8 cellular contexts compared by ENCODE assay signal in the genomic region with DNA sequence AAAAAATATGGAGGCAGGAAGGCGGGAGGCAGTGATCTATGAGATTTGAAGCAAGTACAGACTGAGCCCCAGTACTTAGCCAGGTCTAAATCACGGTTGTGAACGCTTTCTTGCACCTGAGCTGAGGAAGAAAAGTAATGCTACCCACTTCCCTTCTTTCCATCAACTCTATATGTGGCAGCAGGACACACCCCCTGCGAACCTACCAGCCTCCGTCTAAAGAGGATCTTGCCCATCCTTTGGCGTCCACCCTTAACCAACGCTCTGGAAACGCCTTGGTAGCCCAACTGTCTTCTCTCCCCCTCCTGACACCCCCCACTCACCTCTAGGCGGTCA. TPM values are rescaled to one million over a fixed set of nuclear protein-coding genes. Genes with fewer than 3 reads are reported as not detected.
A peak's percentile ranks its signal among the peaks of the same experiment; 100 is the strongest.
DNase-seq lines count a peak whose midpoint lies in the region; ATAC-seq, FAIRE-seq and TF ChIP-seq lines count a peak whose summit lies in the region.

No MANE protein-coding gene starts in this region.

- TF ChIP-seq RAD21 in neural cell (conservative IDR thresholded peaks at IDR 0.05) = no peak

- no peaks in the 10 kb centered on the region for H3K36me3 ChIP-seq in PC-3 (ENCODE audit: low read depth, low read length)
- H3K36me3 ChIP-seq in neural cell (ENCODE audit: insufficient read depth, low read length) = no peaks in the 10 kb centered on the region

- POLR2A ChIA-PET in activated CD4-positive, alpha-beta T cell treated with anti-CD3 and anti-CD28 coated beads, Interleukin-2, amount 10 ng/mL, durations not matched to agents 7 days and 5 days (lab: Charles Lee) = interaction anchor here (0.6 to 1.7 kb wide), 4 partner anchors 171 to 343 kb away, joined by 3 to 7 read pairs (median 4); partner anchors contain the start of genes TMEM267 and ZNF131
- POLR2A ChIA-PET in PC-3 (lab: Charles Lee; ENCODE audit: unreplicated experiment) = interaction anchor here (0.6 kb wide), 1 partner anchor 142 kb away, joined by 13 read pairs; no protein-coding TSS in a partner anchor

- intact Hi-C loops in PC-3 (cut with micrococcal nuclease) = loop anchor here (1.0 to 5.0 kb wide), 2 partner anchors 77 to 120 kb away; partner anchors contain the start of gene NIM1K

- no peak for DNase-seq in activated CD4-positive, alpha-beta T cell treated with anti-CD3 and anti-CD28 coated beads, Interleukin-2, amount 10 ng/mL, durations not matched to agents 7 days and 5 days
- DNase-seq in activated CD4-positive, alpha-beta T cell treated with anti-CD3 and anti-CD28 coated beads, Interleukin-2, amount 50 U/mL, for 1 hour = no peak
- DNase-seq in PC-3 (peak; percentile 46), frontal cortex (ENCODE audit: low spot score in 2 of 2) (no peak), NCI-H1694 treated with DMSO at 0.1 percent for 48 hours (lab: John Stamatoyannopoulos, UW) (no peak)
- no peak for DNase-seq in effector memory CD8-positive, alpha-beta T cell

- H4K20me1 ChIP-seq in PC-3 (ENCODE audit: low read length) (peaks cover 32% of the 10 kb centered on the region), neural cell (ENCODE audit: insufficient read depth) (peaks cover 21% of the 10 kb centered on the region)

- H3K9me2 ChIP-seq in PC-3 (replicated peaks; ENCODE audit: low read length) (no peaks in the 10 kb centered on the region), neural cell (ENCODE audit: insufficient read depth, low read length) (no peaks in the 10 kb centered on the region)

- peaks cover 17% of the 10 kb centered on the region for H3F3A ChIP-seq in PC-3 (ENCODE audit: low read length, unreplicated experiment)
- peaks cover 8% of the 10 kb centered on the region for H3F3A ChIP-seq in neural cell (ENCODE audit: insufficient read depth, low read length, poor library complexity, severe bottlenecking)

- H2AFZ ChIP-seq in PC-3 (ENCODE audit: low read length) (peak overlapping the region; percentile 85), neural cell (ENCODE audit: low read depth, low read length) (peak overlapping the region; percentile 71)

- H3K4me2 ChIP-seq in PC-3 (ENCODE audit: low read length) (peak overlapping the region; percentile 85), neural cell (ENCODE audit: low read length) (peak overlapping the region; percentile 84)

- no peak for TF ChIP-seq EP300 in neural cell (conservative IDR thresholded peaks at IDR 0.05; ENCODE audit: poor library complexity, severe bottlenecking)

- no peak for TF ChIP-seq CTCF in PC-3 (conservative IDR thresholded peaks at IDR 0.05; ENCODE audit: low read depth, low read length)
- no peak for TF ChIP-seq CTCF in neural cell (IDR thresholded peaks at IDR 0.05; ENCODE audit: poor library complexity, severe bottlenecking)

- FAIRE-seq in frontal cortex (lab: Jason Lieb, UNC) = no peak

- H3K9me3 Mint-ChIP-seq in activated CD4-positive, alpha-beta T cell treated with anti-CD3 and anti-CD28 coated beads, Interleukin-2, amount 10 ng/mL, durations not matched to agents 7 days and 5 days = peaks cover 15% of the 10 kb centered on the region
- H3K9me3 Mint-ChIP-seq in effector memory CD8-positive, alpha-beta T cell = peaks cover 0 to 2% of the 10 kb centered on the region in 2 donors

- H3K4me1 Mint-ChIP-seq in activated CD4-positive, alpha-beta T cell treated with anti-CD3 and anti-CD28 coated beads, Interleukin-2, amount 10 ng/mL, durations not matched to agents 7 days and 5 days = peaks cover 70% of the 10 kb centered on the region
- H3K4me1 Mint-ChIP-seq in effector memory CD8-positive, alpha-beta T cell (ENCODE audit: low read depth in 2 of 2) = peaks cover 23 to 30% of the 10 kb centered on the region in 2 donors

- no peaks in the 10 kb centered on the region for H3K27me3 ChIP-seq in PC-3 (ENCODE audit: low read length)
- H3K27me3 ChIP-seq in neural cell (ENCODE audit: insufficient read depth, low read depth, low read length) = no peaks in the 10 kb centered on the region

- H3K4me1 ChIP-seq in PC-3 (ENCODE audit: insufficient read depth, low read length) = peaks cover 64% of the 10 kb centered on the region

- H3K27ac Mint-ChIP-seq in activated CD4-positive, alpha-beta T cell treated with anti-CD3 and anti-CD28 coated beads, Interleukin-2, amount 10 ng/mL, durations not matched to agents 7 days and 5 days = peak overlapping the region; percentile 91
- peak overlapping the region; percentile 96 to 99 for H3K27ac Mint-ChIP-seq in effector memory CD8-positive, alpha-beta T cell

- H3K27me3 Mint-ChIP-seq in activated CD4-positive, alpha-beta T cell treated with anti-CD3 and anti-CD28 coated beads, Interleukin-2, amount 10 ng/mL, durations not matched to agents 7 days and 5 days = no peaks in the 10 kb centered on the region
- H3K27me3 Mint-ChIP-seq in effector memory CD8-positive, alpha-beta T cell = peaks cover 8 to 18% of the 10 kb centered on the region in 2 donors

- H3K4me3 Mint-ChIP-seq in activated CD4-positive, alpha-beta T cell treated with anti-CD3 and anti-CD28 coated beads, Interleukin-2, amount 10 ng/mL, durations not matched to agents 7 days and 5 days = peak overlapping the region; percentile 99
- peak overlapping the region; percentile 92 to 93 for H3K4me3 Mint-ChIP-seq in effector memory CD8-positive, alpha-beta T cell

- peak overlapping the region; percentile 93 for H3K4me3 ChIP-seq in PC-3 (ENCODE audit: low read length)
- peak overlapping the region; percentile 96 for H3K4me3 ChIP-seq in neural cell (ENCODE audit: low read length)

- ATAC-seq in HG02884 (IDR thresholded peaks at IDR 0.05; ENCODE audit: unreplicated experiment) = peak; percentile 2
- peak; percentile 18 for ATAC-seq in PC-3
- peak; percentile 6 for ATAC-seq in effector memory CD8-positive, alpha-beta T cell (replicated peaks)

- H3K79me2 ChIP-seq in PC-3 (ENCODE audit: low read length) (peaks cover 56% of the 10 kb centered on the region), neural cell (replicated peaks; ENCODE audit: insufficient read depth, low read length) (peaks cover 60% of the 10 kb centered on the region)

- H3K9me3 ChIP-seq in PC-3 (ENCODE audit: low read length) = no peaks in the 10 kb centered on the region
- no peaks in the 10 kb centered on the region for H3K9me3 ChIP-seq in neural cell (ENCODE audit: low read length)

- H3K27ac ChIP-seq in PC-3 (ENCODE audit: low read length) (peak overlapping the region; percentile 74), neural cell (ENCODE audit: low read length) (peak overlapping the region; percentile 99)

- peak overlapping the region; percentile 90 for H3K9ac ChIP-seq in PC-3 (ENCODE audit: low read length)
- H3K9ac ChIP-seq in neural cell (ENCODE audit: low read length) = peak overlapping the region; percentile 99

- BruUV-seq in PC-3 (replicated peaks; lab: Mats Ljungman, UMichigan) = no TSS peak

- peaks cover 14% of the 10 kb centered on the region for H3K36me3 Mint-ChIP-seq in activated CD4-positive, alpha-beta T cell treated with anti-CD3 and anti-CD28 coated beads, Interleukin-2, amount 10 ng/mL, durations not matched to agents 7 days and 5 days (ENCODE audit: low read depth)
- H3K36me3 Mint-ChIP-seq in effector memory CD8-positive, alpha-beta T cell (ENCODE audit: insufficient read depth) = peaks cover 24% of the 10 kb centered on the region

- CTCF ChIA-PET in activated CD4-positive, alpha-beta T cell treated with anti-CD3 and anti-CD28 coated beads, Interleukin-2, amount 10 ng/mL, durations not matched to agents 7 days and 5 days (lab: Charles Lee) = interaction anchor here (0.8 to 2.3 kb wide), 7 partner anchors 10 to 240 kb away, joined by 3 to 10 read pairs (median 7); partner anchors contain the start of gene TMEM267
- CTCF ChIA-PET in PC-3 (lab: Charles Lee) = interaction anchor here (0.5 to 1.0 kb wide), 2 partner anchors 39 to 172 kb away, joined by 4 to 6 read pairs; partner anchors contain the start of gene TMEM267

TF ChIP-seq in neural cell, 6 proteins besides CTCF, POLR2A, EP300 and RAD21:
- TF ChIP-seq MXI1 (conservative IDR thresholded peaks at IDR 0.05; ENCODE audit: poor library complexity, severe bottlenecking) (no peak), POLR2AphosphoS5 (IDR thresholded peaks at IDR 0.05) (no peak), EZH2 (IDR thresholded peaks at IDR 0.05; ENCODE audit: borderline replicate concordance, insufficient read depth, low read length, poor library complexity, severe bottlenecking) (no peak), SMC3 (conservative IDR thresholded peaks at IDR 0.05; ENCODE audit: poor library complexity) (no peak), TAF1 (IDR thresholded peaks at IDR 0.05; ENCODE audit: low read depth) (no peak)
TF ChIP-seq in neural cell: peak in this region for 0.

RNA-seq across cellular contexts. Expression of gene HMGCS1, which starts 0.5 kb away (rescaled TPM):
- 10 to 100 TPM; 54.3 to 57.5 TPM for total RNA-seq in activated CD4-positive, alpha-beta T cell treated with anti-CD3 and anti-CD28 coated beads, Interleukin-2, amount 10 ng/mL, durations not matched to agents 7 days and 5 days
- 31.4 and 39.7 TPM in 2 replicates for total RNA-seq in PC-3 (2014; rRNA removed)
- 433 and 498 TPM in 2 replicates for polyA plus RNA-seq in neural cell
- polyA minus RNA-seq in neural cell = 486 and 512 TPM in 2 replicates
- total RNA-seq in frontal cortex = 620 TPM

Comparison
In these comparisons a context has a peak if more than half of its experiments do, and no peak if none do; other contexts are left out.
1. RNA of gene HMGCS1, which starts 0.5 kb away (total RNA-seq): 620 TPM in frontal cortex (single experiment); 54.3 to 57.5 TPM in activated CD4-positive, alpha-beta T cell treated with anti-CD3 and anti-CD28 coated beads, Interleukin-2, amount 10 ng/mL, durations not matched to agents 7 days and 5 days and 31.4 to 39.7 TPM in PC-3; every median in the first group is over 10 times any median in the second.
2. Peak in every context shown above with its lines, with median percentiles within 50 percentile points of each other: ATAC-seq.